ENCODE assay signal across 22 cellular contexts in the genomic region with DNA sequence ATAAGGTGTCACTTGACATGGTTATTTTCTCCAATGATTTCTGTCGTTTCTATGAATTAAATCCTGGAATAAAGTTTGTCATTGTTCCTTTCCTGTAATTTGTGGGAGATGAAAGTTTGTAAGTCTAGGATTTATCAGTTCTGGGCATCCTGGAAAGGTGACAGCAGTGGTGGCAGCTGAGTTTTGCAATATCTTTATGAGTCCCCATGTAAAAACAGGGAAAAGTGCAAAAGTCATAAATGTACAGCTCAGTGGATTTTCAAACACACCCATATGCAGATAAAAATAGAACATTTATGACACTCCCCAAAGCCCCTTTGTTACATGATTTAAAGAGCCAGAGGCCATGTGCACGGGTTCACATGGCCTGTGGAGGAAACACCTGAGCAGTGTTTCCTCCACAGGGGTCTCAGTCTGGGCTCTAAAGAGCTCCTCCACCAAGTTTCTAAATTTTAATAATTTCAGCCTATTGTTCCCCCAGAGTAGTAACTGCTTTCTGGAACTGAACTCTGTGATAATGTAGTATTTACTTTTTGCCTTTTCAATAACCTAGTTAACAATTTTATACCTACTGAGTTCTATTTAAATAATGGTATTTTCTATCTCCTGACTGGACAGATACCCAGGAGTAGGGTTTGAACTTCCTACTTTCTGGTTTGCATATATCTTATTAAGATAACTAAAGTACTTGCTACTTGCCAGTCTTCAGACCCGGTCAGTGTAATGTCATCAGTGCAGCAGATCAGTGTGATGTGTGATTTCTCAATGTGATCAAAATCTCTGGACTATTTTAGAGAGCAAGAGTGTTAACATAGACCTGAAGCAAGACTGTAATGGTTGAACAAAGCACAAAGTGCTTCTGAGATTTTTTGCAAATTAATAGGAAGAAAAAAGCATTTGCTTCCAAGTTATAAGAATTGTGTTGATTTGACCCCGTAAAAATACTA. TPM values are rescaled to one million over a fixed set of nuclear protein-coding genes. Genes with fewer than 3 reads are reported as not detected.
DNase-seq lines count a peak whose midpoint lies in the region; ATAC-seq, FAIRE-seq and TF ChIP-seq lines count a peak whose summit lies in the region.
"Had no signal": no experiment of that assay in that cellular context is flagged by ENCODE, and none has a peak within 500 bp of the region (broad histone marks: within the 10 kb centered on the region; RNA-seq: fewer than 3 reads in every experiment).

No MANE protein-coding gene starts in this region.

- H3K4me1 ChIP-seq in left ventricle myocardium inferior = peaks cover 78% of the 10 kb centered on the region

- no peak for DNase-seq in left ventricle myocardium inferior
- DNase-seq in Right ventricle myocardium superior = no peak
- DNase-seq in OCI-M1 (lab: John Stamatoyannopoulos, UW) = peak; percentile 31
- no peak for DNase-seq in left lobe of liver (ENCODE audit: low spot score)
- no peak for DNase-seq in HTR-8/SVneo (ENCODE audit: insufficient read length, low spot score)
- DNase-seq in stimulated activated naive CD8-positive, alpha-beta T cell treated with anti-CD3 and anti-CD28 coated beads, Interleukin-15, amount 100 ng/mL, for 72 hours = no peak
- DNase-seq: 8988T, Calu3, DMS79 treated with DMSO at 0.1 percent for 48 hours, GDM1, NCI-H1092 treated with DMSO at 0.1 percent for 48 hours, NCI-H1694, NCI-H2107, NCI-H226, SK-N-SH had no signal

- no peak for TF ChIP-seq CTCF in left ventricle myocardium inferior (IDR thresholded peaks at IDR 0.05; ENCODE audit: borderline replicate concordance)

- H3K27ac Mint-ChIP-seq in stimulated activated naive CD8-positive, alpha-beta T cell treated with anti-CD3 and anti-CD28 coated beads, Interleukin-15, amount 100 ng/mL, for 72 hours = peak overlapping the region in 1 of 2 donors; percentile 27
- H3K27ac Mint-ChIP-seq: IgD-negative memory B cell had no signal

- peaks cover 4% of the 10 kb centered on the region for H3K36me3 ChIP-seq in left ventricle myocardium inferior

- H3K9me3 Mint-ChIP-seq in stimulated activated naive CD8-positive, alpha-beta T cell treated with anti-CD3 and anti-CD28 coated beads, Interleukin-15, amount 100 ng/mL, for 72 hours = no peaks in the 10 kb centered on the region
- H3K9me3 Mint-ChIP-seq: IgD-negative memory B cell had no signal

- no peak for FAIRE-seq in HTR-8/SVneo (lab: Jason Lieb, UNC)

- intact Hi-C loops in left ventricle myocardium inferior (cut with micrococcal nuclease) = no loop called here
- intact Hi-C loops in Right ventricle myocardium superior (cut with DNase I) = no loop called here

- no peak for ATAC-seq in Right ventricle myocardium superior (ENCODE audit: poor library complexity)
- peak; percentile 44 for ATAC-seq in left lobe of liver
- no peak for ATAC-seq in HG02571 (IDR thresholded peaks at IDR 0.05; ENCODE audit: unreplicated experiment)
- no peak for ATAC-seq in stimulated activated naive CD8-positive, alpha-beta T cell treated with anti-CD3 and anti-CD28 coated beads, Interleukin-15, amount 100 ng/mL, for 72 hours
- no peak for ATAC-seq in GM18867 (IDR thresholded peaks at IDR 0.05; ENCODE audit: unreplicated experiment)
- ATAC-seq: Panc1, Right ventricle myocardium inferior had no signal

- H3K27me3 ChIP-seq in left ventricle myocardium inferior (ENCODE audit: low read depth) = no peaks in the 10 kb centered on the region

- no peak overlapping the region for H3K4me3 ChIP-seq in left ventricle myocardium inferior

- peaks cover 14% of the 10 kb centered on the region for H3K4me1 Mint-ChIP-seq in stimulated activated naive CD8-positive, alpha-beta T cell treated with anti-CD3 and anti-CD28 coated beads, Interleukin-15, amount 100 ng/mL, for 72 hours

- H3K27me3 Mint-ChIP-seq in stimulated activated naive CD8-positive, alpha-beta T cell treated with anti-CD3 and anti-CD28 coated beads, Interleukin-15, amount 100 ng/mL, for 72 hours = no peaks in the 10 kb centered on the region
- H3K27me3 Mint-ChIP-seq: IgD-negative memory B cell had no signal

- no peaks in the 10 kb centered on the region for H3K9me3 ChIP-seq in left ventricle myocardium inferior (replicated peaks)
- H3K9me3 ChIP-seq: SK-N-SH had no signal

- peak overlapping the region; percentile 78 for H3K27ac ChIP-seq in left ventricle myocardium inferior (replicated peaks)

- H3K4me3 Mint-ChIP-seq in stimulated activated naive CD8-positive, alpha-beta T cell treated with anti-CD3 and anti-CD28 coated beads, Interleukin-15, amount 100 ng/mL, for 72 hours = no peak overlapping the region

RNA-seq across cellular contexts. Expression of gene TMEM38B, which starts 6.5 kb away (rescaled TPM):
- total RNA-seq in left ventricle myocardium inferior = 63.2 TPM
- 69.5 TPM for total RNA-seq in Right ventricle myocardium superior
- 12.9 TPM for total RNA-seq in left lobe of liver

RNA-seq across cellular contexts. Expression of gene TAL2, which starts 38.6 kb away (rescaled TPM):
- total RNA-seq in left ventricle myocardium inferior (not detected), Right ventricle myocardium superior (0.59 TPM), left lobe of liver (not detected)
- total RNA-seq: Calu3; MCF 10A; Right ventricle myocardium inferior; T-helper 1 cell treated with Interleukin-12 subunit alpha and Interleukin-12 subunit beta and Interleukin-4 antibody, amounts not matched to agents 30 ng/mL and 1 ng/mL, for 36 hours had no signal
